2 cellular contexts compared by ENCODE assay signal in genomic region chr6:11681357-11681756, GRCh38.
A peak's percentile ranks its signal among the peaks of the same experiment; 100 is the strongest.
TF ChIP-seq lines count a peak whose summit lies in the region.

No MANE protein-coding gene starts in this region.

TF ChIP-seq in A549, 52 proteins besides CTCF, POLR2A, EP300 and RAD21:
- TF ChIP-seq RFX5 (IDR thresholded peaks at IDR 0.05) (no peak), MAFK (IDR thresholded peaks at IDR 0.05; ENCODE audit: partially characterized antibody) (peak; percentile 52)

TF ChIP-seq in IMR-90, 13 proteins besides CTCF, POLR2A, EP300 and RAD21:
- no peak for TF ChIP-seq MAZ (IDR thresholded peaks at IDR 0.05; ENCODE audit: borderline replicate concordance, low read depth, low read length)
- TF ChIP-seq MAFK (IDR thresholded peaks at IDR 0.05; ENCODE audit: low read depth, low read length): peak; percentile 60
